ENCODE assay signal across 1 cellular context in genomic region chr12:26787125-26787495, GRCh38.
TF ChIP-seq lines count a peak whose summit lies in the region.

No MANE protein-coding gene starts in this region.

TF ChIP-seq in SK-N-SH, 30 proteins besides CTCF, POLR2A, EP300 and RAD21 (continued from another document):
- 0 out of 2 replicates have a peak, but pooled peaks have one; percentile 10 for TF ChIP-seq MAX (IDR thresholded peaks at IDR 0.05; ENCODE audit: low read depth)
- TF ChIP-seq MXI1 (IDR thresholded peaks at IDR 0.05; ENCODE audit: low read depth, low read length) = no peak
- no peak for TF ChIP-seq GABPA (IDR thresholded peaks at IDR 0.05; ENCODE audit: low read depth)
- no peak for TF ChIP-seq SIN3A (IDR thresholded peaks at IDR 0.05; ENCODE audit: borderline replicate concordance, low read depth, low read length)
- no peak for TF ChIP-seq POLR2AphosphoS5 (IDR thresholded peaks at IDR 0.05; ENCODE audit: low read depth, low read length)
- peak; percentile 48; the same call in 1 of the 2 replicates for TF ChIP-seq RXRA (IDR thresholded peaks at IDR 0.05; ENCODE audit: borderline replicate concordance, low read depth)
- no peak for TF ChIP-seq ELF1 (IDR thresholded peaks at IDR 0.05)
- no peak for TF ChIP-seq RFX5 (IDR thresholded peaks at IDR 0.05; ENCODE audit: low read length)
- no peak for TF ChIP-seq FOXJ3 (CRISPR knock-in tag; IDR thresholded peaks at IDR 0.05)
- peak; percentile 79 for TF ChIP-seq TCF12 (IDR thresholded peaks at IDR 0.05)
- no peak for TF ChIP-seq ZBTB33 (IDR thresholded peaks at IDR 0.05; ENCODE audit: borderline replicate concordance, low read depth)
- no peak for TF ChIP-seq USF2 (IDR thresholded peaks at IDR 0.05; ENCODE audit: borderline replicate concordance, low read depth, low read length)
- no peak for TF ChIP-seq FOXM1 (IDR thresholded peaks at IDR 0.05; ENCODE audit: low read depth)
- TF ChIP-seq IRF3 (IDR thresholded peaks at IDR 0.05; ENCODE audit: low read depth, low read length) = no peak
- TF ChIP-seq EZH2phosphoT487 (IDR thresholded peaks at IDR 0.05; ENCODE audit: borderline replicate concordance, low read depth) = no peak
